Comparison of ENCODE assay signal across 8 cellular contexts in the genomic region with DNA sequence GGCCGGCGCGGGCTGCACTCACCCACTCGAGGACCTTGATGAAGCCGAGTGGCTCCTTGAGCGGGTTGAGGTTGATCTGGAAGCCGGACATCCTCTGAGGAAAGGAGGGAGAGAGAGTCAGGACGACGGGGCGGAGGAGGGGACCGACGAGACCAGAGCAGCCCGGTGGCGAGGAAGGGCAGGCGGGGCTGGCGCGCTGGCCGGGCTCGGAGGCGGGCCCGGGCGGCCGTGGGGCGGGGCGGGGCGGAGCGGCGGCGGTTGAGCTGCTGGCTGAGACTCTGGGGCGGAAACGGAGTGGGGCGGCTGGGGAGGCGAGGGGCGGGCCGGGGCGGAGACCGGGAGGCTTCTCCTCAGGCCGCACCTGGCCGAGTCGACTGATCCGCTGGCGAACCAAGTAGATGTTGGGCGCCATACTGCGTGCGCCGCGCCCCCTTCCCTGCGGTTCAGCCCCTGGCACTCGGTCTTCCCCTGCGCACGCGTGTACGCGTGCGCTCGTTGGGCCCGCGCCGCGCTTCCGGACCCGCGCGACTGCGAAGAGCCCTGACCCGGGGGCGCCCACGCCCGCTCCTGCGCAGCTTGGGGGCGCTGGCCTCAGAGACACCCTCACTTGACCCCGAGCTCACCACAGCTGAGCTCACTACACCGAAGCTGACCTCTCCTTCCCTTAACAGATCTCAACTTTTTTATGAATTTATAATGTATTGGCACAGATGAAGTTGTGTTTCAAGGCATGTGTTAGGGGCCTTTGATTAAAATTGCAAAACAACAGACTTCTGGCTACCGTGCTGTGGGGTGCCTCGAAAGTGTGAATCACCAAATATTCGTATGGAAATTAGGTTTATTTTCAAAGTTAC. TPM values are rescaled to one million over a fixed set of nuclear protein-coding genes. Genes with fewer than 3 reads are reported as not detected.
DNase-seq lines count a peak whose midpoint lies in the region; ATAC-seq, FAIRE-seq and TF ChIP-seq lines count a peak whose summit lies in the region.

A gene (minus strand): TSS at position 195 of the 854 bp plus-strand sequence. CDS start 104 bp downstream, at position 91.

- H4K20me1 ChIP-seq in OCI-LY3 (ENCODE audit: insufficient read depth, low read length) = peaks cover 30% of the 10 kb centered on the region

- peak within 1 kb of the TSS; percentile 77 for H3K4me2 ChIP-seq in OCI-LY3 (ENCODE audit: low read length)

- no peak for FAIRE-seq in D721Med (lab: Jason Lieb, UNC)

- H3K27me3 ChIP-seq in HUES64 (ENCODE audit: insufficient read depth, low read length) (peaks cover 14% of the 10 kb centered on the region), OCI-LY3 (ENCODE audit: low read depth, low read length) (no peaks in the 10 kb centered on the region), mucosa of rectum (ENCODE audit: control insufficient read depth in 2 of 2, insufficient read depth in 2 of 2, low read length in 2 of 2) (no peaks in the 10 kb centered on the region)

- H3K9ac ChIP-seq in HUES64 (ENCODE audit: low read depth, low read length) (peak within 1 kb of the TSS; percentile 88), OCI-LY3 (ENCODE audit: low read length) (peak within 1 kb of the TSS; percentile 92), mucosa of rectum (ENCODE audit: low read depth in 1 of 2, low read length in 2 of 2) (peak within 1 kb of the TSS; percentile 86 to 95)

- no peaks in the 10 kb centered on the region for H3K9me3 ChIP-seq in HUES64 (ENCODE audit: insufficient read depth, low read depth, low read length)
- H3K9me3 ChIP-seq in OCI-LY3 (ENCODE audit: insufficient read depth, low read length) = no peaks in the 10 kb centered on the region
- H3K9me3 ChIP-seq in mucosa of rectum (ENCODE audit: control insufficient read depth in 2 of 2, low read length in 2 of 2) = no peaks in the 10 kb centered on the region

- peak within 1 kb of the TSS; percentile 92 for H2AFZ ChIP-seq in OCI-LY3 (ENCODE audit: low read depth, low read length)

- ATAC-seq in GM21447 (IDR thresholded peaks at IDR 0.05; ENCODE audit: unreplicated experiment) = peak; percentile 75

- peaks cover 33% of the 10 kb centered on the region for H3K4me1 ChIP-seq in HUES64 (ENCODE audit: insufficient read depth, low read length)
- H3K4me1 ChIP-seq in OCI-LY3 (ENCODE audit: low read length) = peaks cover 32% of the 10 kb centered on the region
- peaks cover 0 to 6% of the 10 kb centered on the region in 2 donors for H3K4me1 ChIP-seq in mucosa of rectum (ENCODE audit: control insufficient read depth in 2 of 2, insufficient read depth in 2 of 2, low read length in 2 of 2)

- H3K4me3 ChIP-seq in HUES64 (ENCODE audit: low read length) (peak within 1 kb of the TSS; percentile 91), OCI-LY3 (ENCODE audit: low read length) (peak within 1 kb of the TSS; percentile 80), mucosa of rectum (ENCODE audit: low read length in 2 of 2) (peak within 1 kb of the TSS; percentile 81 to 93)

- H3K36me3 ChIP-seq in HUES64 (ENCODE audit: insufficient read depth, low read length) (no peaks in the 10 kb centered on the region), OCI-LY3 (replicated peaks; ENCODE audit: low read depth, low read length) (peaks cover 6% of the 10 kb centered on the region), mucosa of rectum (ENCODE audit: control insufficient read depth in 2 of 2, insufficient read depth in 2 of 2, low read length in 2 of 2) (no peaks in the 10 kb centered on the region)

- no peak for TF ChIP-seq CTCF in D721Med (IDR thresholded peaks at IDR 0.05; ENCODE audit: insufficient read depth, missing control alignments)
- peak; percentile 27 for TF ChIP-seq CTCF in OCI-LY3 (IDR thresholded peaks at IDR 0.05; ENCODE audit: low read depth, low read length)

- WGBS in HUES64 = 2% methylated on average over 75 of the region's 76 CpGs

- H3K27ac ChIP-seq in HUES64 (ENCODE audit: low read depth, low read length) = peak within 1 kb of the TSS; percentile 83; the same call in 1 of the 2 replicates
- peak within 1 kb of the TSS; percentile 66 for H3K27ac ChIP-seq in OCI-LY3 (ENCODE audit: low read length)
- peak within 1 kb of the TSS; percentile 91 for H3K27ac ChIP-seq in epithelial cell of prostate
- H3K27ac ChIP-seq in mucosa of rectum (ENCODE audit: low read depth in 2 of 2, low read length in 2 of 2) = peak within 1 kb of the TSS; percentile 96 to 97

- peaks cover 40% of the 10 kb centered on the region for H3K79me2 ChIP-seq in OCI-LY3 (ENCODE audit: low read length)

- peak; percentile 46 for DNase-seq in D721Med (ENCODE audit: insufficient read length, low spot score)
- DNase-seq in activated T-cell treated with anti-CD3 and anti-CD28 coated beads for 24 hours (ENCODE audit: low read depth) = peak; percentile 87
- peak; percentile 66 for DNase-seq in epithelial cell of prostate (ENCODE audit: low read depth, low spot score)
- DNase-seq in stimulated activated CD8-positive, alpha-beta memory T cell treated with anti-CD3 and anti-CD28 coated beads, Interleukin-4, amount 100 ng/mL, for 48 hours = peak; percentile 93

RNA-seq across cellular contexts. Expression of the gene that starts here (rescaled TPM):
- polyA plus RNA-seq in HUES64 (2013, experiment 1 of 2) = 50.5 TPM
- 55.5 TPM for polyA plus RNA-seq in HUES64 (2013, experiment 2 of 2)

Comparison
In these comparisons a context has a peak if more than half of its experiments do, and no peak if none do; other contexts are left out.
1. Peak in every context shown above with its lines: DNase-seq, ATAC-seq, H3K4me3 ChIP-seq and H3K27ac ChIP-seq.